ENCODE assay signal across 8 cellular contexts in genomic region chr20:38460040-38460623, GRCh38. TPM values are rescaled to one million over a fixed set of nuclear protein-coding genes. Genes with fewer than 3 reads are reported as not detected.
A peak's percentile ranks its signal among the peaks of the same experiment; 100 is the strongest.
DNase-seq lines count a peak whose midpoint lies in the region; FAIRE-seq and TF ChIP-seq lines count a peak whose summit lies in the region.

No MANE protein-coding gene starts in this region.

- DNase-seq in DMS 273 treated with DMSO at 0.1 percent for 48 hours (lab: John Stamatoyannopoulos, UW) (peak; percentile 41), NCI-H1105 treated with DMSO at 0.1 percent for 48 hours (lab: John Stamatoyannopoulos, UW) (peak; percentile 66), adipocyte (ENCODE audit: low read depth) (peak; percentile 61), left kidney (ENCODE audit: low read depth, low spot score) (peak; percentile 66), UCSD-AML1 (lab: John Stamatoyannopoulos, UW; ENCODE audit: unreplicated experiment) (no peak), activated T-cell treated with anti-CD3 and anti-CD28 coated beads for 4 hours (no peak), GM12892 (ENCODE audit: insufficient read length) (no peak), D721Med (ENCODE audit: insufficient read length, low spot score) (no peak)

- FAIRE-seq in GM12892 (lab: Jason Lieb, UNC) = no peak
- FAIRE-seq in D721Med (lab: Jason Lieb, UNC) = no peak

- no peaks in the 10 kb centered on the region for H3K36me3 ChIP-seq in adipocyte (ENCODE audit: control insufficient read depth, insufficient read depth, low read length, severe bottlenecking)

- H3K9me3 ChIP-seq in adipocyte (ENCODE audit: control insufficient read depth, low read length) = no peaks in the 10 kb centered on the region

- no peak for TF ChIP-seq POLR2A in GM12892 (IDR thresholded peaks at IDR 0.05; ENCODE audit: low read depth, low read length)

- no peak for TF ChIP-seq CTCF in D721Med (IDR thresholded peaks at IDR 0.05; ENCODE audit: insufficient read depth, missing control alignments)

- H3K27me3 ChIP-seq in adipocyte (replicated peaks; ENCODE audit: control insufficient read depth, insufficient read depth, low read length) = no peaks in the 10 kb centered on the region

- peaks cover 5% of the 10 kb centered on the region for H3K4me1 ChIP-seq in adipocyte (ENCODE audit: control insufficient read depth, insufficient read depth, low read length)

- H3K9ac ChIP-seq in adipocyte (ENCODE audit: low read length) = no peak overlapping the region

- no peak overlapping the region for H3K4me3 ChIP-seq in adipocyte (ENCODE audit: low read length)

RNA-seq across cellular contexts. Expression of gene RALGAPB, which starts 12.5 kb away (rescaled TPM):
- 14.1 TPM for polyA plus RNA-seq in GM12892 (2012; ENCODE audit: missing spikeins)

RNA-seq across cellular contexts. Expression of gene SNHG17, which starts 25.0 kb away (rescaled TPM):
- 43.5 TPM for polyA plus RNA-seq in GM12892 (2012; ENCODE audit: missing spikeins)

Comparison
In these comparisons a context has a peak if more than half of its experiments do, and no peak if none do; other contexts are left out.
1. DNase-seq: peak in DMS 273 treated with DMSO at 0.1 percent for 48 hours (single experiment), NCI-H1105 treated with DMSO at 0.1 percent for 48 hours (single experiment), adipocyte (single experiment) and left kidney (single experiment); none in UCSD-AML1 (single experiment), activated T-cell treated with anti-CD3 and anti-CD28 coated beads for 4 hours (single experiment), GM12892 (single experiment) and D721Med (single experiment).